Comparison of ENCODE assay signal across 14 cellular contexts in the genomic region with DNA sequence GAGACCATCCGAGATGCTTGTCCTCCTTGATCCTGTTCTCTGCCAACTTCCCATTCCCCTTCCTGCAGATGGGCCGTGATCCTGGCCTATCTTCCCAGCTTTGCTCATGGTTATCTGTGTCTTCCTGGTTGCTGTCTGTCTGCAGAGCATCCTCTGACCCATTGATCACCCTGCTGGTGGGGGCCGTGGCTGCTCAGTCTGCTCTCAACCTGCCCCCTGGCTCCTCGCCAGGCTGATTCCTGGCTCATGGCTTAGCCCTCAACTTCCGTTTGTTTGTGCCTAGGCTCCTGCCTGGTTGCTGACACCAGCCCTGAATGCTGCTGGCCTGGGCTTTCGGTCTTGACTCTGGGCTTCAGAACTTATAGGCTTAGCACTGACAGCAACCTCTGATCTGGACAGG.
DNase-seq lines count a peak whose midpoint lies in the region; ATAC-seq and TF ChIP-seq lines count a peak whose summit lies in the region.
"Had no signal": no experiment of that assay in that cellular context is flagged by ENCODE, and none has a peak within 500 bp of the region (broad histone marks: within the 10 kb centered on the region; RNA-seq: fewer than 3 reads in every experiment).

No MANE protein-coding gene starts in this region.

- H3K27me3 Mint-ChIP-seq in nephron progenitor cell (ENCODE audit: low read depth, poor library complexity): peaks cover 3% of the 10 kb centered on the region
- peaks cover 0 to 7% (median 0%) of the 10 kb centered on the region in 5 donors for H3K27me3 Mint-ChIP-seq in naive thymus-derived CD4-positive, alpha-beta T cell

- TF ChIP-seq CTCF in GM12865 (IDR thresholded peaks at IDR 0.05; ENCODE audit: insufficient read depth, low read depth, low read length, missing control alignments) (no peak), nephron progenitor cell (IDR thresholded peaks at IDR 0.05) (no peak)

- H3K36me3 ChIP-seq in naive thymus-derived CD4-positive, alpha-beta T cell (ENCODE audit: control insufficient read depth in 2 of 3, insufficient read depth in 3 of 3, low read length in 3 of 3): no peaks in the 10 kb centered on the region
- H3K36me3 ChIP-seq: spleen had no signal

- peaks cover 6% of the 10 kb centered on the region for H3K36me3 Mint-ChIP-seq in nephron progenitor cell (ENCODE audit: low read depth)
- no peaks in the 10 kb centered on the region for H3K36me3 Mint-ChIP-seq in naive thymus-derived CD4-positive, alpha-beta T cell
- H3K36me3 Mint-ChIP-seq: naive thymus-derived CD8-positive, alpha-beta T cell had no signal

- ATAC-seq in HG03378 (IDR thresholded peaks at IDR 0.05; ENCODE audit: unreplicated experiment): peak; percentile 16
- ATAC-seq in naive thymus-derived CD4-positive, alpha-beta T cell: no peak
- ATAC-seq: naive thymus-derived CD8-positive, alpha-beta T cell; PC-3 had no signal

- intact Hi-C loops in naive thymus-derived CD4-positive, alpha-beta T cell (cut with micrococcal nuclease): no loop called here

- POLR2A ChIA-PET in naive thymus-derived CD4-positive, alpha-beta T cell (lab: Charles Lee): no interaction called here

- H3K4me3 Mint-ChIP-seq in nephron progenitor cell: no peak overlapping the region
- no peak overlapping the region for H3K4me3 Mint-ChIP-seq in naive thymus-derived CD4-positive, alpha-beta T cell
- H3K4me3 Mint-ChIP-seq: naive thymus-derived CD8-positive, alpha-beta T cell had no signal

- H3K27me3 ChIP-seq in naive thymus-derived CD4-positive, alpha-beta T cell (ENCODE audit: control insufficient read depth in 2 of 2, insufficient read depth in 2 of 2, low read length in 2 of 2): no peaks in the 10 kb centered on the region
- H3K27me3 ChIP-seq: spleen had no signal

- DNase-seq in GM12865 (ENCODE audit: low read depth) (peak; percentile 5), dermis blood vessel endothelial cell (peak; percentile 37), nephron progenitor cell (no peak), NCI-H1436 (lab: John Stamatoyannopoulos, UW) (no peak), NCI-H774 (lab: John Stamatoyannopoulos, UW) (no peak)
- no peak for DNase-seq in naive thymus-derived CD4-positive, alpha-beta T cell
- DNase-seq: activated CD4-positive, alpha-beta T cell treated with anti-CD3 and anti-CD28 coated beads for 48 hours; activated naive CD4-positive, alpha-beta T cell treated with Interleukin-2 at 50 U/mL for 16 hours; cortex of kidney; naive thymus-derived CD8-positive, alpha-beta T cell; NCI-H526 treated with DMSO at 0.1 percent for 48 hours; PC-3; spleen had no signal

- H3K9me3 Mint-ChIP-seq in nephron progenitor cell: peaks cover 16% of the 10 kb centered on the region
- peaks cover 0 to 10% (median 0%) of the 10 kb centered on the region in 11 donors for H3K9me3 Mint-ChIP-seq in naive thymus-derived CD4-positive, alpha-beta T cell

- H3K4me1 Mint-ChIP-seq in nephron progenitor cell: peaks cover 27% of the 10 kb centered on the region
- H3K4me1 Mint-ChIP-seq in naive thymus-derived CD4-positive, alpha-beta T cell: peaks cover 0 to 4% (median 0%) of the 10 kb centered on the region in 7 donors

- CTCF ChIA-PET in naive thymus-derived CD4-positive, alpha-beta T cell (lab: Charles Lee): no interaction called here

- H3K9me3 ChIP-seq in naive thymus-derived CD4-positive, alpha-beta T cell (ENCODE audit: control insufficient read depth in 2 of 3, low read length in 3 of 3): no peaks in the 10 kb centered on the region

- no peak overlapping the region for H3K4me3 ChIP-seq in GM12865 (ENCODE audit: low read depth, low read length)
- H3K4me3 ChIP-seq in naive thymus-derived CD4-positive, alpha-beta T cell (ENCODE audit: low read length): no peak overlapping the region
- H3K4me3 ChIP-seq: spleen had no signal

- H3K4me1 ChIP-seq in naive thymus-derived CD4-positive, alpha-beta T cell (ENCODE audit: control insufficient read depth in 2 of 2, insufficient read depth in 2 of 2, low read length in 2 of 2): no peaks in the 10 kb centered on the region

- H3K27ac Mint-ChIP-seq in nephron progenitor cell: peak overlapping the region; percentile 11
- no peak overlapping the region for H3K27ac Mint-ChIP-seq in naive thymus-derived CD4-positive, alpha-beta T cell

- H3K27ac ChIP-seq in naive thymus-derived CD4-positive, alpha-beta T cell (ENCODE audit: low read depth, low read length): no peak overlapping the region
- H3K27ac ChIP-seq: spleen had no signal

Comparison
In these comparisons a context has a peak if more than half of its experiments do, and no peak if none do; other contexts are left out.
1. DNase-seq: peak in GM12865 (single experiment) and dermis blood vessel endothelial cell (single experiment); none in nephron progenitor cell (single experiment), naive thymus-derived CD4-positive, alpha-beta T cell (0 of 9), NCI-H1436 (single experiment) and NCI-H774 (single experiment).